1 cellular context compared by ENCODE assay signal in genomic region chr19:3712663-3713531, GRCh38.
TF ChIP-seq lines count a peak whose summit lies in the region.

No MANE protein-coding gene starts in this region.

TF ChIP-seq in WTC11, 78 proteins besides CTCF, POLR2A, EP300 and RAD21 (continued from another document):
- TF ChIP-seq MAX (CRISPR knock-in tag; IDR thresholded peaks at IDR 0.05) = no peak
TF ChIP-seq in WTC11: peak in this region for 0.
